17 cellular contexts compared by ENCODE assay signal in the genomic region with DNA sequence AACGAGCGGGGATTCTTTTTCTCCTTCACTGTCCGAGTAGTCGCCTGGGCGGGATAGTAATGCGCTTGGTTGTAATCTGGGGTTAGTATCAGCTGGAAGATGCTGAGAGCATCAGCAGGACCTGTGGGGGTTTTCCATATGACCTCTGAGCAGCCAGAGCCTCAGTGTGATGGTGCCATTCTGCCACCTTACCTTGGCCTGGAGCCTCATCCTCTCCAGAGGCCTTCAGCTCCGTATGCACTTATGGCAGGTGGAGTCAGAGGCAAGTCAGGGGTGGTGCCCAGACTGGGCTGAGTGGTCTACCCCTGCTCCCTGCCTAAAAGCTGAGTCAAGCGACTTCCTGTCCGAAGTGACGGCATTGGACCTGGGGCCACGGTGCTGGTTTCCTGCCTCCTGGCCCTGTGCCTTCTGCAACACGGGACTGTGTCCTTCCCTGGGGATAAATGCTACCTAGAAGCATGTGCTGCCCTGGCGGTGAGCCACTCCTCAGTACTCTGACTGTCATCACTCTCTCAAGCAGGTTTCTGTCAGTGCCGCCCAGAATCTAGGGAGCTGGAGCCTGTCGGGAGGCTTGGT. TPM values are rescaled to one million over a fixed set of nuclear protein-coding genes. Genes with fewer than 3 reads are reported as not detected.
DNase-seq lines count a peak whose midpoint lies in the region; ATAC-seq and TF ChIP-seq lines count a peak whose summit lies in the region.
"Had no signal": no experiment of that assay in that cellular context is flagged by ENCODE, and none has a peak within 500 bp of the region (broad histone marks: within the 10 kb centered on the region; RNA-seq: fewer than 3 reads in every experiment).

No MANE protein-coding gene starts in this region.

- no peak for ATAC-seq in GM18502 (IDR thresholded peaks at IDR 0.05; ENCODE audit: poor library complexity, unreplicated experiment)

- H3K27ac ChIP-seq in KMS-11: peak overlapping the region; percentile 74; the same call in 1 of the 2 replicates
- H3K27ac ChIP-seq: neural progenitor cell, SJCRH30, testis, VCaP had no signal

- H3K27me3 ChIP-seq in KMS-11 (ENCODE audit: insufficient read depth, low read depth): no peaks in the 10 kb centered on the region
- H3K27me3 ChIP-seq: neural progenitor cell, SJCRH30, testis had no signal

- H3K79me2 ChIP-seq in KMS-11 (ENCODE audit: insufficient read depth, low read depth): peaks cover 10% of the 10 kb centered on the region; the same call in 1 of the 2 replicates

- H3K4me2 ChIP-seq in KMS-11: no peak overlapping the region; the same call in 1 of the 2 replicates
- H3K4me2 ChIP-seq: neural progenitor cell had no signal

- no peaks in the 10 kb centered on the region for H4K20me1 ChIP-seq in KMS-11 (ENCODE audit: insufficient read depth)

- no peak overlapping the region for H3K4me3 ChIP-seq in KMS-11 (IDR thresholded peaks at IDR 0.05; ENCODE audit: insufficient read depth, low read depth, low read length)
- H3K4me3 ChIP-seq: neural progenitor cell, SJCRH30, testis had no signal

- H3K4me1 ChIP-seq in KMS-11 (ENCODE audit: low read depth, poor library complexity, severe bottlenecking): peaks cover 95% of the 10 kb centered on the region
- H3K4me1 ChIP-seq: neural progenitor cell, SJCRH30, testis had no signal

- POLR2A ChIA-PET in GM10248 (lab: Yijun Ruan, JAX): no interaction called here

- TF ChIP-seq CTCF in KMS-11 (conservative IDR thresholded peaks at IDR 0.05; ENCODE audit: low read depth, low read length) (no peak), GM10248 (IDR thresholded peaks at IDR 0.05; ENCODE audit: control extremely low read depth, extremely low read depth, low read depth, missing control alignments) (no peak)

- intact Hi-C loops in cardiac septum (cut with DNase I): no loop called here

- CTCF ChIA-PET in GM10248 (lab: Yijun Ruan, JAX): interaction anchor here (1.6 to 1.9 kb wide), 2 partner anchors 9 to 14 kb away, joined by 4 to 6 read pairs; no protein-coding TSS in a partner anchor

- peak; percentile 24 for DNase-seq in COLO668 (lab: John Stamatoyannopoulos, UW; ENCODE audit: unreplicated experiment)
- DNase-seq in cardiac septum (ENCODE audit: low spot score): peak; percentile 57
- DNase-seq in mesenteric fat pad (ENCODE audit: low spot score): peak; percentile 80
- no peak for DNase-seq in HT-29 (ENCODE audit: low spot score)
- no peak for DNase-seq in GM10248 (ENCODE audit: extremely low spot score)
- DNase-seq: activated naive CD8-positive, alpha-beta T cell treated with anti-CD3 and anti-CD28 coated beads, Interleukin-2, amount 10 ng/mL, durations not matched to agents 7 days and 5 days; dermis blood vessel endothelial cell; hypothalamus; NCI-H1417 treated with DMSO at 0.1 percent for 48 hours; NCI-H2171; NCI-H526 treated with DMSO at 0.1 percent for 48 hours; SJCRH30; testis had no signal

- H3K36me3 ChIP-seq in KMS-11 (ENCODE audit: insufficient read depth): no peaks in the 10 kb centered on the region
- H3K36me3 ChIP-seq: neural progenitor cell, SJCRH30 had no signal

- no peak overlapping the region for H2AFZ ChIP-seq in KMS-11 (ENCODE audit: low read depth)
- H2AFZ ChIP-seq: neural progenitor cell had no signal

- H3K9ac ChIP-seq in KMS-11: no peak overlapping the region
- H3K9ac ChIP-seq: neural progenitor cell had no signal

RNA-seq across cellular contexts. Expression of gene TENT5C, which starts 24.7 kb away (rescaled TPM):
- total RNA-seq in cardiac septum (7.4 TPM), mesenteric fat pad (2.5 TPM)
- 0.05 and 0.13 TPM in 2 replicates for total RNA-seq in HT-29 (2014; rRNA removed; shearing (Covaris generic))

Comparison
In these comparisons a context has a peak if more than half of its experiments do, and no peak if none do; other contexts are left out.
1. DNase-seq: peak in COLO668 (single experiment), cardiac septum (single experiment) and mesenteric fat pad (single experiment); none in HT-29 (single experiment) and GM10248 (single experiment).